In genomic region chr1:30354410-30354809, GRCh38 we compare ENCODE assay signal across 33 cellular contexts.
"Had no signal": no experiment of that assay in that cellular context is flagged by ENCODE, and none has a peak within 500 bp of the region (broad histone marks: within the 10 kb centered on the region; RNA-seq: fewer than 3 reads in every experiment).

No MANE protein-coding gene starts in this region.

- H3K36me3 ChIP-seq: adrenal gland, brain microvascular endothelial cell, breast epithelium had no signal

- ATAC-seq: activated CD8-positive, alpha-beta T cell treated with anti-CD3 and anti-CD28 coated beads for 36 hours; activated naive CD4-positive, alpha-beta T cell treated with anti-CD3 and anti-CD28 coated beads, Interleukin-2, amount 50 U/mL, for 72 hours; activated T-cell treated with anti-CD3 and anti-CD28 coated beads, Interleukin-2, amount 50 U/mL, for 4 hours; activated T-cell treated with anti-CD3 and anti-CD28 coated beads, Interleukin-2, amount 50 U/mL, for 72 hours; activated T-helper 17 cell treated with anti-CD3 and anti-CD28 coated beads, Interleukin-2, amount 50 U/mL, for 72 hours; body of pancreas; T-cell; T-helper 17 cell had no signal

- H3K4me3 Mint-ChIP-seq: activated B cell treated with CpG ODN at 0.5 μM for 24 hours; activated CD4-positive, alpha-beta memory T cell treated with anti-CD3 and anti-CD28 coated beads for 36 hours; activated CD4-positive, alpha-beta T cell treated with anti-CD3 and anti-CD28 coated beads, Interleukin-2, amount 10 ng/mL, durations not matched to agents 24 days and 14 days; activated CD8-positive, alpha-beta T cell treated with anti-CD3 and anti-CD28 coated beads for 36 hours; activated naive CD4-positive, alpha-beta T cell treated with anti-CD3 and anti-CD28 coated beads for 36 hours; activated naive CD8-positive, alpha-beta T cell treated with anti-CD3 and anti-CD28 coated beads for 36 hours; activated T-cell treated with anti-CD3 and anti-CD28 coated beads, Interleukin-2, amount 50 U/mL, for 4 hours; activated T-cell treated with anti-CD3 and anti-CD28 coated beads, Interleukin-2, amount 50 U/mL, for 72 hours; activated T-helper 1 cell treated with anti-CD3 and anti-CD28 coated beads, Interleukin-12 subunit alpha, Interleukin-12 subunit beta, Interleukin-2, Interleukin-4 antibody, amounts not matched to agents 30 ng/mL and 10 ng/mL and 1 ng/mL, durations not matched to agents 14 hours and 24 hours and 36 hours; activated T-helper 17 cell treated with anti-CD3 and anti-CD28 coated beads, Interleukin-2, amount 50 U/mL, for 72 hours; T-cell; T-helper 17 cell; T-helper 2 cell treated with Interferon-gamma antibody and Interleukin-4, amounts not matched to agents 5 μg/mL and 100 μg/mL, for 36 hours had no signal

- H3K27ac Mint-ChIP-seq: activated B cell treated with CpG ODN at 0.5 μM for 24 hours; activated CD4-positive, alpha-beta memory T cell treated with anti-CD3 and anti-CD28 coated beads for 36 hours; activated CD4-positive, alpha-beta T cell treated with anti-CD3 and anti-CD28 coated beads, Interleukin-2, amount 10 ng/mL, durations not matched to agents 24 days and 14 days; activated CD8-positive, alpha-beta T cell treated with anti-CD3 and anti-CD28 coated beads for 36 hours; activated naive CD4-positive, alpha-beta T cell treated with anti-CD3 and anti-CD28 coated beads for 36 hours; activated naive CD4-positive, alpha-beta T cell treated with anti-CD3 and anti-CD28 coated beads, Interleukin-2, amount 50 U/mL, for 72 hours; activated naive CD8-positive, alpha-beta T cell treated with anti-CD3 and anti-CD28 coated beads for 36 hours; activated T-cell treated with anti-CD3 and anti-CD28 coated beads, Interleukin-2, amount 50 U/mL, for 72 hours; activated T-helper 1 cell treated with anti-CD3 and anti-CD28 coated beads, Interleukin-12 subunit alpha, Interleukin-12 subunit beta, Interleukin-2, Interleukin-4 antibody, amounts not matched to agents 30 ng/mL and 10 ng/mL and 1 ng/mL, durations not matched to agents 14 hours and 24 hours and 36 hours; activated T-helper 17 cell treated with anti-CD3 and anti-CD28 coated beads, Interleukin-2, amount 50 U/mL, for 72 hours; T-cell; T-helper 17 cell; T-helper 2 cell treated with Interferon-gamma antibody and Interleukin-4, amounts not matched to agents 5 μg/mL and 100 μg/mL, for 36 hours had no signal

- H3K9me3 Mint-ChIP-seq: activated CD4-positive, alpha-beta memory T cell treated with anti-CD3 and anti-CD28 coated beads for 36 hours; activated CD4-positive, alpha-beta T cell treated with anti-CD3 and anti-CD28 coated beads, Interleukin-2, amount 10 ng/mL, durations not matched to agents 24 days and 14 days; activated CD8-positive, alpha-beta T cell treated with anti-CD3 and anti-CD28 coated beads for 36 hours; activated naive CD4-positive, alpha-beta T cell treated with anti-CD3 and anti-CD28 coated beads, Interleukin-2, amount 50 U/mL, for 72 hours; activated T-cell treated with anti-CD3 and anti-CD28 coated beads, Interleukin-2, amount 50 U/mL, for 4 hours; activated T-cell treated with anti-CD3 and anti-CD28 coated beads, Interleukin-2, amount 50 U/mL, for 72 hours; activated T-helper 1 cell treated with anti-CD3 and anti-CD28 coated beads, Interleukin-12 subunit alpha, Interleukin-12 subunit beta, Interleukin-2, Interleukin-4 antibody, amounts not matched to agents 30 ng/mL and 10 ng/mL and 1 ng/mL, durations not matched to agents 14 hours and 24 hours and 36 hours; activated T-helper 17 cell treated with anti-CD3 and anti-CD28 coated beads, Interleukin-2, amount 50 U/mL, for 72 hours; T-helper 2 cell treated with Interferon-gamma antibody and Interleukin-4, amounts not matched to agents 5 μg/mL and 100 μg/mL, for 36 hours had no signal

- H3K4me1 Mint-ChIP-seq: activated B cell treated with CpG ODN at 0.5 μM for 24 hours; activated CD4-positive, alpha-beta T cell treated with anti-CD3 and anti-CD28 coated beads, Interleukin-2, amount 10 ng/mL, durations not matched to agents 24 days and 14 days; activated naive CD8-positive, alpha-beta T cell treated with anti-CD3 and anti-CD28 coated beads for 36 hours; activated T-helper 17 cell treated with anti-CD3 and anti-CD28 coated beads, Interleukin-2, amount 50 U/mL, for 72 hours; T-cell; T-helper 17 cell had no signal

- H3K36me3 Mint-ChIP-seq: activated CD4-positive, alpha-beta memory T cell treated with anti-CD3 and anti-CD28 coated beads for 36 hours; activated naive CD4-positive, alpha-beta T cell treated with anti-CD3 and anti-CD28 coated beads, Interleukin-2, amount 50 U/mL, for 72 hours; activated naive CD8-positive, alpha-beta T cell treated with anti-CD3 and anti-CD28 coated beads for 36 hours; T-cell had no signal

- DNase-seq: activated B cell treated with CpG ODN at 0.5 μM for 24 hours; activated CD4-positive, alpha-beta memory T cell treated with anti-CD3 and anti-CD28 coated beads for 36 hours; activated CD4-positive, alpha-beta T cell treated with anti-CD3 and anti-CD28 coated beads for 4 hours; activated CD4-positive, alpha-beta T cell treated with anti-CD3 and anti-CD28 coated beads, Interleukin-2, amount 10 ng/mL, durations not matched to agents 24 days and 14 days; activated CD4-positive, alpha-beta T cell treated with anti-CD3 and anti-CD28 coated beads, Interleukin-2, amount 50 U/mL, for 1 hour; activated CD4-positive, alpha-beta T cell treated with anti-CD3 and anti-CD28 coated beads, Interleukin-2, amount 50 U/mL, for 4 hours; activated CD4-positive, CD25-positive, alpha-beta regulatory T cell treated with anti-CD3 and anti-CD28 coated beads, Interleukin-2, amount 50 U/mL, for 72 hours; activated CD8-positive, alpha-beta T cell treated with anti-CD3 and anti-CD28 coated beads for 36 hours; activated effector memory CD4-positive, alpha-beta T cell treated with anti-CD3 and anti-CD28 coated beads, Interleukin-2, amount 50 U/mL, for 16 hours; activated gamma-delta T cell treated with Interleukin-2 at 50 U/mL for 16 hours; activated naive CD4-positive, alpha-beta T cell; activated naive CD4-positive, alpha-beta T cell treated with anti-CD3 and anti-CD28 coated beads for 36 hours; activated naive CD4-positive, alpha-beta T cell treated with anti-CD3 and anti-CD28 coated beads, Interleukin-2, amount 50 U/mL, for 16 hours; activated naive CD8-positive, alpha-beta T cell treated with anti-CD3 and anti-CD28 coated beads for 36 hours; activated T-cell treated with anti-CD3 and anti-CD28 coated beads for 4 hours; activated T-cell treated with anti-CD3 and anti-CD28 coated beads, Interleukin-2, amount 50 U/mL, for 1 hour; activated T-cell treated with anti-CD3 and anti-CD28 coated beads, Interleukin-2, amount 50 U/mL, for 4 hours; activated T-cell treated with anti-CD3 and anti-CD28 coated beads, Interleukin-2, amount 50 U/mL, for 72 hours; adrenal gland; amniotic stem cell; aorta; body of pancreas; brain microvascular endothelial cell; central memory CD4-positive, alpha-beta T cell; T-cell; T-helper 17 cell; T-helper 9 cell had no signal

- H3K4me1 ChIP-seq: adrenal gland, body of pancreas, breast epithelium had no signal

- H3K4me3 ChIP-seq: adrenal gland, body of pancreas, breast epithelium had no signal

- H3K27me3 ChIP-seq: adrenal gland, body of pancreas, brain microvascular endothelial cell, breast epithelium had no signal

- H3K9me3 ChIP-seq: adrenal gland, body of pancreas, breast epithelium had no signal

- H3K27ac ChIP-seq: adrenal gland, body of pancreas, brain microvascular endothelial cell, breast epithelium, VCaP had no signal
